Comparison of ENCODE assay signal across 17 cellular contexts in genomic region chr9:71308454-71308853, GRCh38.
A peak's percentile ranks its signal among the peaks of the same experiment; 100 is the strongest.
DNase-seq lines count a peak whose midpoint lies in the region; ATAC-seq and TF ChIP-seq lines count a peak whose summit lies in the region.
"Had no signal": no experiment of that assay in that cellular context is flagged by ENCODE, and none has a peak within 500 bp of the region (broad histone marks: within the 10 kb centered on the region; RNA-seq: fewer than 3 reads in every experiment).

No MANE protein-coding gene starts in this region.

- intact Hi-C loops in PC-3 (cut with micrococcal nuclease), result no loop called here

- ATAC-seq in GM18511 (IDR thresholded peaks at IDR 0.05; ENCODE audit: unreplicated experiment) (peak; percentile 72), HG03039 (IDR thresholded peaks at IDR 0.05; ENCODE audit: unreplicated experiment) (peak; percentile 74), HG03196 (IDR thresholded peaks at IDR 0.05; ENCODE audit: unreplicated experiment) (no peak), HG03139 (IDR thresholded peaks at IDR 0.05; ENCODE audit: unreplicated experiment) (no peak), PC-3 (no peak)

- H3K4me3 ChIP-seq in PC-3 (ENCODE audit: low read length), result no peak overlapping the region
- H3K4me3 ChIP-seq: colonic mucosa had no signal

- no peak overlapping the region for H2AFZ ChIP-seq in PC-3 (ENCODE audit: low read length)

- no peaks in the 10 kb centered on the region for H3F3A ChIP-seq in PC-3 (ENCODE audit: low read length, unreplicated experiment)

- no TSS peak for BruUV-seq in PC-3 (replicated peaks; lab: Mats Ljungman, UMichigan)

- DNase-seq in GM20000 (ENCODE audit: low spot score), result peak; percentile 10
- DNase-seq in NCI-H2227 treated with DMSO at 0.1 percent for 48 hours (lab: John Stamatoyannopoulos, UW), result peak; percentile 62
- no peak for DNase-seq in NCI-H774 (lab: John Stamatoyannopoulos, UW)
- DNase-seq in PC-3, result no peak
- DNase-seq: activated CD4-positive, alpha-beta T cell treated with anti-CD3 and anti-CD28 coated beads for 4 hours; colonic mucosa; DMS153; GF-D8; NCI-H1105; NCI-H524; stimulated activated CD4-positive, alpha-beta T cell treated with anti-CD3 and anti-CD28 coated beads, Interleukin-12 subunit alpha, Interleukin-12 subunit beta, amount 100 ng/mL, for 4 hours; substantia nigra had no signal

- POLR2A ChIA-PET in PC-3 (lab: Charles Lee; ENCODE audit: unreplicated experiment), result no interaction called here

- no peaks in the 10 kb centered on the region for H3K9me2 ChIP-seq in PC-3 (replicated peaks; ENCODE audit: low read length)

- H4K20me1 ChIP-seq in PC-3 (ENCODE audit: low read length), result no peaks in the 10 kb centered on the region

- no peak overlapping the region for H3K27ac ChIP-seq in PC-3 (ENCODE audit: low read length)
- H3K27ac ChIP-seq: colonic mucosa, neutrophil had no signal

- no peak for TF ChIP-seq CTCF in GM20000 (IDR thresholded peaks at IDR 0.05; ENCODE audit: extremely low read depth, missing control alignments)
- no peak for TF ChIP-seq CTCF in PC-3 (conservative IDR thresholded peaks at IDR 0.05; ENCODE audit: low read depth, low read length)

- no peak overlapping the region for H3K9ac ChIP-seq in PC-3 (ENCODE audit: low read length)

- no peaks in the 10 kb centered on the region for H3K4me1 ChIP-seq in PC-3 (ENCODE audit: insufficient read depth, low read length)
- H3K4me1 ChIP-seq: colonic mucosa had no signal

- H3K4me2 ChIP-seq in PC-3 (ENCODE audit: low read length), result no peak overlapping the region

- CTCF ChIA-PET in PC-3 (lab: Charles Lee), result no interaction called here

- H3K9me3 ChIP-seq in PC-3 (ENCODE audit: low read length), result no peaks in the 10 kb centered on the region
- H3K9me3 ChIP-seq: colonic mucosa, neutrophil had no signal

- no peaks in the 10 kb centered on the region for H3K79me2 ChIP-seq in PC-3 (ENCODE audit: low read length)

- peaks cover 11% of the 10 kb centered on the region; the same call in 1 of the 2 replicates for H3K27me3 ChIP-seq in PC-3 (ENCODE audit: low read length)
- H3K27me3 ChIP-seq: colonic mucosa, neutrophil had no signal

- H3K36me3 ChIP-seq in PC-3 (ENCODE audit: low read depth, low read length), result no peaks in the 10 kb centered on the region
- H3K36me3 ChIP-seq: colonic mucosa, neutrophil had no signal

Comparison
In these comparisons a context has a peak if more than half of its experiments do, and no peak if none do; other contexts are left out.
1. ATAC-seq: peak in GM18511 (single experiment) and HG03039 (single experiment); none in HG03196 (single experiment), HG03139 (single experiment) and PC-3 (single experiment).
2. DNase-seq: peak in GM20000 (single experiment) and NCI-H2227 treated with DMSO at 0.1 percent for 48 hours (single experiment); none in NCI-H774 (single experiment) and PC-3 (single experiment).